Comparison of ENCODE assay signal across 12 cellular contexts in genomic region chr13:34748078-34748477, GRCh38.
DNase-seq lines count a peak whose midpoint lies in the region; ATAC-seq and TF ChIP-seq lines count a peak whose summit lies in the region.
"Had no signal": no experiment of that assay in that cellular context is flagged by ENCODE, and none has a peak within 500 bp of the region (broad histone marks: within the 10 kb centered on the region; RNA-seq: fewer than 3 reads in every experiment).

No MANE protein-coding gene starts in this region.

- no peak overlapping the region for H3K23ac ChIP-seq in mesenchymal stem cell (ENCODE audit: low read length in 2 of 2)

- H2AK5ac ChIP-seq in mesenchymal stem cell (ENCODE audit: low read length, severe bottlenecking): no peak overlapping the region

- H2AFZ ChIP-seq in mesenchymal stem cell (ENCODE audit: low read depth, low read length): no peak overlapping the region

- DNase-seq in MG63: peak; percentile 49
- peak; percentile 8 for DNase-seq in choroid plexus epithelial cell (ENCODE audit: low read depth)
- peak; percentile 78 for DNase-seq in mesenchymal stem cell
- DNase-seq in stimulated activated naive CD8-positive, alpha-beta T cell treated with anti-CD3 and anti-CD28 coated beads, Interleukin-15, amount 100 ng/mL, for 72 hours: no peak
- no peak for DNase-seq in activated CD8-positive, alpha-beta memory T cell treated with anti-CD3 and anti-CD28 coated beads, Interleukin-2, amount 50 U/mL, for 48 hours
- no peak for DNase-seq in SW480 (ENCODE audit: low spot score)
- DNase-seq: DND-41, GOT3, psoas muscle had no signal

- no peaks in the 10 kb centered on the region for H3K36me3 ChIP-seq in MG63
- no peaks in the 10 kb centered on the region for H3K36me3 ChIP-seq in mesenchymal stem cell (ENCODE audit: control insufficient read depth in 1 of 2, insufficient read depth in 2 of 2, low read depth in 1 of 2, low read length in 2 of 2)

- H2BK5ac ChIP-seq in mesenchymal stem cell (ENCODE audit: low read depth, low read length, poor library complexity, severe bottlenecking): peak overlapping the region; percentile 10

- H3K9ac ChIP-seq in mesenchymal stem cell (ENCODE audit: low read length): no peak overlapping the region

- H3K14ac ChIP-seq in mesenchymal stem cell (ENCODE audit: low read length in 2 of 2): no peak overlapping the region

- peaks cover 8 to 17% of the 10 kb centered on the region in 2 donors for H3K9me3 Mint-ChIP-seq in stimulated activated naive CD8-positive, alpha-beta T cell treated with anti-CD3 and anti-CD28 coated beads, Interleukin-15, amount 100 ng/mL, for 72 hours

- H3K4me1 Mint-ChIP-seq in stimulated activated naive CD8-positive, alpha-beta T cell treated with anti-CD3 and anti-CD28 coated beads, Interleukin-15, amount 100 ng/mL, for 72 hours: peaks cover 6% of the 10 kb centered on the region

- H4K8ac ChIP-seq in mesenchymal stem cell (ENCODE audit: low read length): no peak overlapping the region

- ATAC-seq in stimulated activated naive CD8-positive, alpha-beta T cell treated with anti-CD3 and anti-CD28 coated beads, Interleukin-15, amount 100 ng/mL, for 72 hours: no peak
- no peak for ATAC-seq in HG02870 (IDR thresholded peaks at IDR 0.05; ENCODE audit: unreplicated experiment)
- ATAC-seq: K562 had no signal

- WGBS in mesenchymal stem cell: 88% methylated on average over 5 of the region's 5 CpGs

- no peaks in the 10 kb centered on the region for H3K79me1 ChIP-seq in mesenchymal stem cell (replicated peaks; ENCODE audit: low read length, poor library complexity, severe bottlenecking)

- no peak overlapping the region for H2BK12ac ChIP-seq in mesenchymal stem cell (ENCODE audit: low read length in 2 of 2)

- H3K18ac ChIP-seq in mesenchymal stem cell (ENCODE audit: low read depth in 1 of 2, low read length in 2 of 2): no peak overlapping the region

- no peak overlapping the region for H3K4ac ChIP-seq in mesenchymal stem cell (ENCODE audit: low read depth in 1 of 2, low read length in 2 of 2)

- no peaks in the 10 kb centered on the region; the same call in 1 of the 2 replicates for H3K27me3 ChIP-seq in MG63
- peaks cover 0 to 6% of the 10 kb centered on the region in 2 experiments for H3K27me3 ChIP-seq in mesenchymal stem cell (ENCODE audit: control insufficient read depth in 1 of 2, insufficient read depth in 1 of 2, low read length in 2 of 2)

- H3K4me3 ChIP-seq in MG63: no peak overlapping the region
- no peak overlapping the region for H3K4me3 ChIP-seq in choroid plexus epithelial cell (ENCODE audit: low read depth, low read length)
- no peak overlapping the region for H3K4me3 ChIP-seq in mesenchymal stem cell (ENCODE audit: insufficient read depth in 1 of 2, low read depth in 1 of 2, low read length in 2 of 2)
- H3K4me3 ChIP-seq: K562, psoas muscle had no signal

- H3K9me3 ChIP-seq in MG63: no peaks in the 10 kb centered on the region
- H3K9me3 ChIP-seq in mesenchymal stem cell (ENCODE audit: control insufficient read depth, low read length): no peaks in the 10 kb centered on the region
- H3K9me3 ChIP-seq: psoas muscle had no signal

- no peak for TF ChIP-seq CTCF in C4-2B (conservative IDR thresholded peaks at IDR 0.05)
- TF ChIP-seq CTCF in choroid plexus epithelial cell (conservative IDR thresholded peaks at IDR 0.05; ENCODE audit: low read depth, low read length): no peak

- H3K27ac ChIP-seq in C4-2B: peak overlapping the region; percentile 49
- peak overlapping the region; percentile 55 for H3K27ac ChIP-seq in mesenchymal stem cell (ENCODE audit: low read length, poor library complexity, severe bottlenecking)
- H3K27ac ChIP-seq: psoas muscle had no signal

- H3K27me3 Mint-ChIP-seq in stimulated activated naive CD8-positive, alpha-beta T cell treated with anti-CD3 and anti-CD28 coated beads, Interleukin-15, amount 100 ng/mL, for 72 hours: peaks cover 40% of the 10 kb centered on the region

- no peak overlapping the region for H3K27ac Mint-ChIP-seq in stimulated activated naive CD8-positive, alpha-beta T cell treated with anti-CD3 and anti-CD28 coated beads, Interleukin-15, amount 100 ng/mL, for 72 hours

- no peak overlapping the region for H2BK15ac ChIP-seq in mesenchymal stem cell (ENCODE audit: low read depth, poor library complexity, severe bottlenecking)

- no peak overlapping the region for H2BK120ac ChIP-seq in mesenchymal stem cell (ENCODE audit: low read depth, low read length)

- H4K91ac ChIP-seq in mesenchymal stem cell (ENCODE audit: low read length): no peak overlapping the region

- H3K4me2 ChIP-seq in mesenchymal stem cell (ENCODE audit: low read length, poor library complexity, severe bottlenecking): no peak overlapping the region

- H3K4me1 ChIP-seq in mesenchymal stem cell (ENCODE audit: control insufficient read depth, insufficient read depth, low read depth, low read length): peaks cover 5% of the 10 kb centered on the region
- H3K4me1 ChIP-seq: psoas muscle had no signal

- H3K4me3 Mint-ChIP-seq in stimulated activated naive CD8-positive, alpha-beta T cell treated with anti-CD3 and anti-CD28 coated beads, Interleukin-15, amount 100 ng/mL, for 72 hours: no peak overlapping the region

Comparison
In these comparisons a context has a peak if more than half of its experiments do, and no peak if none do; other contexts are left out.
1. DNase-seq: peak in MG63 (single experiment), choroid plexus epithelial cell (single experiment) and mesenchymal stem cell (single experiment); none in stimulated activated naive CD8-positive, alpha-beta T cell treated with anti-CD3 and anti-CD28 coated beads, Interleukin-15, amount 100 ng/mL, for 72 hours (0 of 2), activated CD8-positive, alpha-beta memory T cell treated with anti-CD3 and anti-CD28 coated beads, Interleukin-2, amount 50 U/mL, for 48 hours (single experiment) and SW480 (single experiment).